ENCODE assay signal across 18 cellular contexts in genomic region chr21:41673596-41674335, GRCh38.
DNase-seq lines count a peak whose midpoint lies in the region; ATAC-seq, FAIRE-seq and TF ChIP-seq lines count a peak whose summit lies in the region.
"Had no signal": no experiment of that assay in that cellular context is flagged by ENCODE, and none has a peak within 500 bp of the region (broad histone marks: within the 10 kb centered on the region; RNA-seq: fewer than 3 reads in every experiment).

No MANE protein-coding gene starts in this region.

- no peak overlapping the region for H4K5ac ChIP-seq in H1 (ENCODE audit: insufficient read length, low read depth, low read length)

- peaks cover 2% of the 10 kb centered on the region for H3K27me3 Mint-ChIP-seq in progenitor cell of endocrine pancreas

- no peak overlapping the region for H2BK15ac ChIP-seq in H1 (ENCODE audit: low read length)

- H3K4ac ChIP-seq in H1 (replicated peaks; ENCODE audit: insufficient read length, low read depth, low read length): no peak overlapping the region

- no peak overlapping the region for H2BK5ac ChIP-seq in H1 (ENCODE audit: low read depth, low read length)

- no peak overlapping the region for H2AFZ ChIP-seq in H1 (ENCODE audit: low read length)

- H2BK120ac ChIP-seq in H1 (replicated peaks; ENCODE audit: low read depth, low read length): no peak overlapping the region

- peak; percentile 9 for DNase-seq in DMS53 (lab: John Stamatoyannopoulos, UW)
- no peak for DNase-seq in DMS53 treated with DMSO at 0.1 percent for 48 hours (lab: John Stamatoyannopoulos, UW; ENCODE audit: unreplicated experiment)
- peak; percentile 90 for DNase-seq in MG63
- no peak for DNase-seq in H1 (ENCODE audit: low read depth in 1 of 2, low spot score in 2 of 2)
- DNase-seq in thoracic aorta (ENCODE audit: low spot score): no peak
- no peak for DNase-seq in activated CD4-positive, alpha-beta T cell treated with anti-CD3 and anti-CD28 coated beads for 48 hours
- no peak for DNase-seq in progenitor cell of endocrine pancreas (ENCODE audit: low spot score, unreplicated experiment)
- no peak for DNase-seq in NCI-H2107 (lab: John Stamatoyannopoulos, UW)
- DNase-seq: EL, NCI-H1436 treated with DMSO at 0.1 percent for 48 hours, NCI-H345, NCI-H526 treated with DMSO at 0.1 percent for 48 hours, PC-3, SHP77 treated with DMSO at 0.1 percent for 48 hours had no signal

- H3K9ac ChIP-seq in H1 (replicated peaks in 1 of 4; ENCODE audit: extremely low read depth in 1 of 4, low read depth in 3 of 4, low read length in 3 of 4): no peak overlapping the region
- H3K9ac ChIP-seq: BLaER1 treated with 17β-estradiol and CSF1 and Interleukin-3, amounts not matched to agents 10 nM and 100 nM had no signal

- H2BK20ac ChIP-seq in H1 (ENCODE audit: low read length): no peak overlapping the region

- H3K79me1 ChIP-seq in H1 (ENCODE audit: low read depth, low read length): no peaks in the 10 kb centered on the region

- TF ChIP-seq POLR2A in H1 (IDR thresholded peaks at IDR 0.05; ENCODE audit: control extremely low read depth in 1 of 2, low read depth in 2 of 2, low read length in 2 of 2): no peak

- no peaks in the 10 kb centered on the region for H3K9me3 Mint-ChIP-seq in progenitor cell of endocrine pancreas (ENCODE audit: low read depth)
- H3K9me3 Mint-ChIP-seq: IgD-negative memory B cell had no signal

- H3K18ac ChIP-seq in H1 (ENCODE audit: extremely low read depth, low read length): no peak overlapping the region

- peaks cover 8 to 14% (median 12%) of the 10 kb centered on the region in 4 experiments for H3K4me1 ChIP-seq in H1 (replicated peaks in 1 of 4; ENCODE audit: control insufficient read depth in 3 of 4, insufficient read depth in 4 of 4, low read length in 3 of 4)
- peaks cover 4 to 9% of the 10 kb centered on the region in 2 donors for H3K4me1 ChIP-seq in thoracic aorta (ENCODE audit: control insufficient read depth in 1 of 2, low read depth in 2 of 2)
- H3K4me1 ChIP-seq: HAP-1 had no signal

- H3K4me3 Mint-ChIP-seq in progenitor cell of endocrine pancreas (ENCODE audit: low read depth): no peak overlapping the region
- H3K4me3 Mint-ChIP-seq: IgD-negative memory B cell had no signal

- peaks cover 0 to 3% of the 10 kb centered on the region in 2 experiments for H4K20me1 ChIP-seq in H1 (replicated peaks in 1 of 2; ENCODE audit: control insufficient read depth in 1 of 2, insufficient read depth in 2 of 2, low read length in 2 of 2)
- H4K20me1 ChIP-seq: BLaER1 treated with 17β-estradiol and CSF1 and Interleukin-3, amounts not matched to agents 10 nM and 100 nM had no signal

- H3K4me1 Mint-ChIP-seq in progenitor cell of endocrine pancreas (ENCODE audit: low read depth): peaks cover 15% of the 10 kb centered on the region
- H3K4me1 Mint-ChIP-seq: IgD-negative memory B cell had no signal

- H3K14ac ChIP-seq in H1 (ENCODE audit: insufficient read length): no peak overlapping the region

- TF ChIP-seq RAD21 in H1 (IDR thresholded peaks at IDR 0.05 in 1 of 2, conservative IDR thresholded peaks at IDR 0.05 in 1 of 2; ENCODE audit: low read depth in 2 of 2, low read length in 2 of 2): no peak

- CTCF ChIA-PET in H1 (lab: Charles Lee; ENCODE audit: partially characterized antibody): interaction anchor here (0.9 to 2.0 kb wide), 10 partner anchors 9 to 143 kb away, joined by 3 to 13 read pairs (median 4); no protein-coding TSS in a partner anchor

- ATAC-seq in thoracic aorta (ENCODE audit: insufficient number of reproducible peaks, low FRiP score, low read depth): peak; percentile 56
- ATAC-seq: PC-3 had no signal

- no peaks in the 10 kb centered on the region for H3K36me3 Mint-ChIP-seq in progenitor cell of endocrine pancreas (ENCODE audit: insufficient read depth)
- H3K36me3 Mint-ChIP-seq: IgD-negative memory B cell had no signal

- TF ChIP-seq EP300 in H1 (IDR thresholded peaks at IDR 0.05; ENCODE audit: borderline replicate concordance in 1 of 2, low read depth in 2 of 2, low read length in 2 of 2): no peak

- no peak overlapping the region for H3K27ac Mint-ChIP-seq in progenitor cell of endocrine pancreas
- H3K27ac Mint-ChIP-seq: IgD-negative memory B cell had no signal

- H3K23me2 ChIP-seq in H1 (ENCODE audit: low read depth, low read length): peaks cover 4% of the 10 kb centered on the region; the same call in 1 of the 2 replicates

- H3K4me3 ChIP-seq in MG63 (no peak overlapping the region), H1 (ENCODE audit: extremely low read depth in 1 of 4, insufficient read depth in 2 of 4, low read depth in 3 of 4, low read length in 4 of 4) (no peak overlapping the region), thoracic aorta (peak overlapping the region; percentile 16)
- H3K4me3 ChIP-seq: BLaER1 treated with 17β-estradiol and CSF1 and Interleukin-3, amounts not matched to agents 10 nM and 100 nM; HAP-1 had no signal

- H2AK5ac ChIP-seq in H1 (ENCODE audit: low read depth, low read length): no peak overlapping the region

- H3K4me2 ChIP-seq in H1 (ENCODE audit: insufficient read depth in 1 of 2, low read depth in 2 of 2, low read length in 2 of 2): no peak overlapping the region
- H3K4me2 ChIP-seq: BLaER1 treated with 17β-estradiol and CSF1 and Interleukin-3, amounts not matched to agents 10 nM and 100 nM had no signal

- TF ChIP-seq CTCF in H1 (IDR thresholded peaks at IDR 0.05; ENCODE audit: control extremely low read depth in 1 of 3, insufficient read depth in 1 of 3, low read depth in 1 of 3, low read length in 3 of 3) (no peak), thoracic aorta (IDR thresholded peaks at IDR 0.05) (no peak), progenitor cell of endocrine pancreas (IDR thresholded peaks at IDR 0.05; ENCODE audit: unreplicated experiment) (no peak)

- POLR2A ChIA-PET in H1 (lab: Charles Lee; ENCODE audit: partially characterized antibody): interaction anchor here (1.1 kb wide), 1 partner anchor 10 kb away, joined by 3 read pairs; no protein-coding TSS in a partner anchor

- no peaks in the 10 kb centered on the region for H3K36me3 ChIP-seq in MG63
- no peaks in the 10 kb centered on the region for H3K36me3 ChIP-seq in H1 (ENCODE audit: control insufficient read depth in 2 of 4, insufficient read depth in 4 of 4, low read length in 3 of 4)
- no peaks in the 10 kb centered on the region for H3K36me3 ChIP-seq in thoracic aorta
- H3K36me3 ChIP-seq: BLaER1 treated with 17β-estradiol and CSF1 and Interleukin-3, amounts not matched to agents 10 nM and 100 nM; HAP-1 had no signal

- peak overlapping the region; percentile 44; the same call in 1 of the 2 replicates for H2BK12ac ChIP-seq in H1 (ENCODE audit: low read depth, low read length)

- H3K79me2 ChIP-seq in H1 (ENCODE audit: control insufficient read depth in 1 of 2, insufficient read depth in 2 of 2, low read length in 2 of 2): no peaks in the 10 kb centered on the region

- H3K9me3 ChIP-seq in MG63 (no peaks in the 10 kb centered on the region), H1 (ENCODE audit: insufficient read depth in 2 of 2, low read depth in 1 of 2, low read length in 1 of 2) (no peaks in the 10 kb centered on the region), thoracic aorta (no peaks in the 10 kb centered on the region)
- H3K9me3 ChIP-seq: BLaER1 treated with 17β-estradiol and CSF1 and Interleukin-3, amounts not matched to agents 10 nM and 100 nM; HAP-1 had no signal

- no peaks in the 10 kb centered on the region for H3K27me3 ChIP-seq in MG63
- H3K27me3 ChIP-seq in H1 (replicated peaks in 1 of 4; ENCODE audit: control insufficient read depth in 3 of 4, extremely low read depth in 1 of 4, insufficient read depth in 3 of 4, low read length in 3 of 4): no peaks in the 10 kb centered on the region; a peak in 2 of 7 replicates
- no peaks in the 10 kb centered on the region for H3K27me3 ChIP-seq in thoracic aorta (replicated peaks; ENCODE audit: insufficient read depth)

- no peak for FAIRE-seq in H1 (lab: Jason Lieb, UNC)

- no peak overlapping the region for H3K23ac ChIP-seq in H1 (ENCODE audit: insufficient read length)

- no peak overlapping the region for H4K8ac ChIP-seq in H1 (ENCODE audit: extremely low read depth, insufficient read depth, low read length)

- H4K91ac ChIP-seq in H1 (replicated peaks; ENCODE audit: insufficient read length, low read length): no peak overlapping the region

- H3K27ac ChIP-seq in H1 (ENCODE audit: low read depth, low read length) (no peak overlapping the region), thoracic aorta (peak overlapping the region in 1 of 2 donors; percentile 40)
- H3K27ac ChIP-seq: 22Rv1; BLaER1 treated with 17β-estradiol and CSF1 and Interleukin-3, amounts not matched to agents 10 nM and 100 nM had no signal

- H3K56ac ChIP-seq in H1 (replicated peaks; ENCODE audit: insufficient read length, low read depth, low read length): no peak overlapping the region

- 82% methylated on average over 12 of the region's 13 CpGs; no CpG with 5 or more reads in 1 of the 2 experiments for WGBS in H1 (ENCODE audit: extremely low coverage in 1 of 2, insufficient coverage in 1 of 2, insufficient read length in 1 of 2, insufficient replicate concordance in 2 of 2, low coverage in 1 of 2, low lambda C conversion rate in 2 of 2, missing lambda C conversion rate in 1 of 2), 2 experiments

TF ChIP-seq in H1, 55 proteins besides CTCF, POLR2A, EP300 and RAD21 (continues in another document):
- TF ChIP-seq, protein P1, sequence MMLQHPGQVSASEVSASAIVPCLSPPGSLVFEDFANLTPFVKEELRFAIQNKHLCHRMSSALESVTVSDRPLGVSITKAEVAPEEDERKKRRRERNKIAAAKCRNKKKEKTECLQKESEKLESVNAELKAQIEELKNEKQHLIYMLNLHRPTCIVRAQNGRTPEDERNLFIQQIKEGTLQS (IDR thresholded peaks at IDR 0.05; ENCODE audit: insufficient read depth, low read depth, low read length): no peak
- no peak for TF ChIP-seq JUND (IDR thresholded peaks at IDR 0.05; ENCODE audit: low read length)
- TF ChIP-seq CHD2 (IDR thresholded peaks at IDR 0.05; ENCODE audit: low read length): no peak
- TF ChIP-seq E2F6 (IDR thresholded peaks at IDR 0.05): no peak
- no peak for TF ChIP-seq KDM5A (IDR thresholded peaks at IDR 0.05; ENCODE audit: low read length)
- no peak for TF ChIP-seq RNF2 (IDR thresholded peaks at IDR 0.05; ENCODE audit: borderline replicate concordance, low read depth, low read length, missing control alignments, poor library complexity, severe bottlenecking)
- TF ChIP-seq SAP30 (IDR thresholded peaks at IDR 0.05; ENCODE audit: insufficient read depth, insufficient replicate concordance, low read length): no peak
- TF ChIP-seq SRF (IDR thresholded peaks at IDR 0.05; ENCODE audit: low read depth, low read length): no peak
- no peak for TF ChIP-seq CTBP2 (IDR thresholded peaks at IDR 0.05; ENCODE audit: borderline replicate concordance, insufficient read depth, insufficient read length, low read length)
- no peak for TF ChIP-seq POU5F1 (IDR thresholded peaks at IDR 0.05; ENCODE audit: low read depth, low read length)

Comparison
In these comparisons a context has a peak if more than half of its experiments do, and no peak if none do; other contexts are left out.
1. DNase-seq: peak in DMS53 (single experiment) and MG63 (single experiment); none in DMS53 treated with DMSO at 0.1 percent for 48 hours (single experiment), H1 (0 of 2), thoracic aorta (single experiment), activated CD4-positive, alpha-beta T cell treated with anti-CD3 and anti-CD28 coated beads for 48 hours (single experiment), progenitor cell of endocrine pancreas (single experiment) and NCI-H2107 (single experiment).